18 cellular contexts compared by ENCODE assay signal in the genomic region with DNA sequence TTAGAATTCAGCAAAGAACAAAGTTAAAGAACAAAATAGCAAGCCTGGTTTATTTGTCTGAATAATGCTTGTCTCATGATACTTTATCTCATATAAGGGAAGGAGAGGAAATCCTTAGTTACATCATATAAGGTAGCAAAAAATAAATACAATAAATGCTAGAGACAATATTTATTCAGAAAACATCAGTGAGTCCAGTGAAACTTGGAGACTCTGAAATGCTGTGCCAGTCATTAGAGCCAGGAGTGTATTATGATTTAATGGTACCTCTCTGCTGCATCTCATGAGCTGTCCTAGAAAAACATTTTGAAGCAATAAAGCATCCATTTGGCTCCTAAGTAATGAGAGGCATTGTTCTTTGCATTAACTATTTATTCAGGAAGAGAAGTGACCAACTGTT.
"Had no signal": no experiment of that assay in that cellular context is flagged by ENCODE, and none has a peak within 500 bp of the region (broad histone marks: within the 10 kb centered on the region; RNA-seq: fewer than 3 reads in every experiment).

No MANE protein-coding gene starts in this region.

- H3K9me3 ChIP-seq: prostate gland, right lobe of liver, suprapubic skin, upper lobe of right lung had no signal

- H3K27ac ChIP-seq: cardiac muscle cell, prostate gland, right lobe of liver, suprapubic skin, upper lobe of right lung had no signal

- DNase-seq: activated B cell treated with CpG ODN at 0.5 μM for 24 hours; activated CD4-positive, alpha-beta T cell treated with anti-CD3 and anti-CD28 coated beads, Interleukin-2, amount 50 U/mL, for 1 hour; activated gamma-delta T cell; aorta; cortex of kidney; effector memory CD8-positive, alpha-beta T cell; erythroblast; nucleus accumbens; right lobe of liver; stimulated activated CD4-positive, alpha-beta T cell treated with anti-CD3 and anti-CD28 coated beads, Interleukin-12 subunit alpha, Interleukin-12 subunit beta, amount 100 ng/mL, for 4 hours; stimulated activated naive CD4-positive, alpha-beta T cell treated with Interleukin-2 at 50 U/mL for 16 hours; T-helper 17 cell; upper lobe of right lung had no signal

- H3K36me3 ChIP-seq: prostate gland, right lobe of liver had no signal

- H3K27me3 ChIP-seq: cardiac muscle cell, right lobe of liver, suprapubic skin, upper lobe of right lung had no signal

- H3K4me1 ChIP-seq: prostate gland, suprapubic skin, upper lobe of right lung had no signal

- ATAC-seq: effector memory CD8-positive, alpha-beta T cell; left lobe of liver; right lobe of liver; T-helper 17 cell; upper lobe of right lung had no signal

- FAIRE-seq: islet of Langerhans had no signal

- H3K4me3 ChIP-seq: cardiac muscle cell, prostate gland, right lobe of liver, suprapubic skin, upper lobe of right lung had no signal
